Comparison of ENCODE assay signal across 1 cellular context in the genomic region with DNA sequence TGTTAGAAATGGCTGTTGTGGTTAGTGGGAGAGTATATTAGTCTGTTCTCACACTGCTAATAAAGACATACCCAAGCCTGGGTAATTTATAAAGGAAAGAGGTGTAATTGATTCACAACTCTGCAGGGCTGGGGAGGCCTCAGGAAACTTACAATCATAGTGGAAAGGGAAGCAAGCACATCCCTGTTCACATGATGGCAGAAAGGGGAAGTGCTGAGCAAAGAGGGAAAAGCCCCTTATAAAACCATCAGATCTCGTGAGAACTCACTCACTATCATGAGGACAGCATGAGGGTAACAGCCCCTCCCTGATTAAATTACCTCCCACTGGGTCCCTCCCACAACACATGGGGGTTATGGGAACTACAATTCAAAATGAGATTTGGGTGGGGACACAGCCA.
A peak's percentile ranks its signal among the peaks of the same experiment; 100 is the strongest.
TF ChIP-seq lines count a peak whose summit lies in the region.

No MANE protein-coding gene starts in this region.

TF ChIP-seq in K562, 482 proteins besides CTCF, POLR2A, EP300 and RAD21:
- TF ChIP-seq SPI1 (IDR thresholded peaks at IDR 0.05; ENCODE audit: borderline replicate concordance, low read depth, low read length) = peak; percentile 67
TF ChIP-seq in K562: peak in this region for 1; not testable (repeated sequence) for 481.
